ENCODE assay signal across 25 cellular contexts in genomic region chr13:65594255-65594654, GRCh38.
DNase-seq lines count a peak whose midpoint lies in the region; ATAC-seq and TF ChIP-seq lines count a peak whose summit lies in the region.
"Had no signal": no experiment of that assay in that cellular context is flagged by ENCODE, and none has a peak within 500 bp of the region (broad histone marks: within the 10 kb centered on the region; RNA-seq: fewer than 3 reads in every experiment).

No MANE protein-coding gene starts in this region.

- H3K27me3 ChIP-seq in OCI-LY1 (ENCODE audit: insufficient read depth, low read length), result no peaks in the 10 kb centered on the region
- no peaks in the 10 kb centered on the region for H3K27me3 ChIP-seq in osteoblast (ENCODE audit: insufficient read depth, low read length)
- H3K27me3 ChIP-seq: spleen had no signal

- H3K36me3 ChIP-seq in OCI-LY1 (ENCODE audit: insufficient read depth, low read length), result no peaks in the 10 kb centered on the region
- no peaks in the 10 kb centered on the region for H3K36me3 ChIP-seq in osteoblast (ENCODE audit: insufficient read depth, low read length)
- H3K36me3 ChIP-seq: spleen had no signal

- TF ChIP-seq CTCF in OCI-LY1 (IDR thresholded peaks at IDR 0.05; ENCODE audit: low read length) (no peak), osteoblast (IDR thresholded peaks at IDR 0.05; ENCODE audit: extremely low read depth, low read depth, low read length) (no peak)

- no peaks in the 10 kb centered on the region for H4K20me1 ChIP-seq in OCI-LY1 (ENCODE audit: insufficient read depth, low read length)
- no peaks in the 10 kb centered on the region for H4K20me1 ChIP-seq in osteoblast (ENCODE audit: insufficient read depth, low read length)

- DNase-seq in EH (ENCODE audit: low read depth) (peak; percentile 92), fibroblast of gingiva (ENCODE audit: low read depth) (peak; percentile 5), osteoblast (ENCODE audit: insufficient read length, low spot score, missing footprints) (no peak), NCI-H1105 (lab: John Stamatoyannopoulos, UW) (no peak), UCSD-AML1 (lab: John Stamatoyannopoulos, UW; ENCODE audit: unreplicated experiment) (no peak), MV-4-11 (lab: John Stamatoyannopoulos, UW) (no peak)
- DNase-seq: activated CD4-positive, alpha-beta T cell treated with anti-CD3 and anti-CD28 coated beads, Interleukin-2, amount 50 U/mL, for 1 hour; activated CD8-positive, alpha-beta memory T cell treated with anti-CD3 and anti-CD28 coated beads, Interleukin-2, amount 50 U/mL, for 4 hours; activated gamma-delta T cell; amygdala; CD8-positive, alpha-beta T cell; DMS53; endodermal cell; foreskin melanocyte; left cardiac atrium; NCI-H2029 treated with DMSO at 0.1 percent for 48 hours; NCI-H524 treated with DMSO at 0.1 percent for 48 hours; psoas muscle; SHP77; spleen; substantia nigra had no signal

- peak overlapping the region; percentile 80 for H2AFZ ChIP-seq in OCI-LY1 (ENCODE audit: low read length)
- H2AFZ ChIP-seq in osteoblast (ENCODE audit: low read length), result no peak overlapping the region

- no peaks in the 10 kb centered on the region for H3K9me2 ChIP-seq in OCI-LY1 (ENCODE audit: low read depth, low read length)

- H3K9me3 ChIP-seq in OCI-LY1 (ENCODE audit: low read length), result no peaks in the 10 kb centered on the region
- no peaks in the 10 kb centered on the region for H3K9me3 ChIP-seq in osteoblast (ENCODE audit: low read depth, low read length)
- H3K9me3 ChIP-seq: psoas muscle had no signal

- H3K4me2 ChIP-seq in OCI-LY1 (ENCODE audit: low read length) (no peak overlapping the region), osteoblast (ENCODE audit: insufficient read depth, low read length) (peak overlapping the region; percentile 13)

- H3K79me2 ChIP-seq in OCI-LY1 (ENCODE audit: insufficient read depth, low read length), result no peaks in the 10 kb centered on the region
- no peaks in the 10 kb centered on the region for H3K79me2 ChIP-seq in osteoblast (ENCODE audit: insufficient read depth, low read length)

- no peak for ATAC-seq in GM21786 (IDR thresholded peaks at IDR 0.05; ENCODE audit: unreplicated experiment)
- ATAC-seq: CD8-positive, alpha-beta T cell; natural killer cell treated with Interleukin-12 subunit alpha and Interleukin-12 subunit beta and Interleukin-15 and Interleukin-18, amount 100 ng/mL, for 72 hours; psoas muscle had no signal

- H3K27ac ChIP-seq in OCI-LY1 (ENCODE audit: low read depth, low read length, poor library complexity, severe bottlenecking) (no peak overlapping the region), osteoblast (ENCODE audit: low read depth, low read length) (no peak overlapping the region)
- H3K27ac ChIP-seq: psoas muscle, spleen, VCaP had no signal

- peaks cover 6% of the 10 kb centered on the region for H3K4me1 ChIP-seq in OCI-LY1 (ENCODE audit: insufficient read depth, low read length, severe bottlenecking)
- peaks cover 21% of the 10 kb centered on the region for H3K4me1 ChIP-seq in osteoblast (ENCODE audit: insufficient read depth, low read length)
- H3K4me1 ChIP-seq: psoas muscle, spleen had no signal

- H3K9ac ChIP-seq in OCI-LY1 (ENCODE audit: low read length), result no peak overlapping the region

- no peak overlapping the region for H3K4me3 ChIP-seq in OCI-LY1 (ENCODE audit: low read depth, low read length, poor library complexity, severe bottlenecking)
- H3K4me3 ChIP-seq in osteoblast (ENCODE audit: insufficient read depth, low read length), result no peak overlapping the region
- H3K4me3 ChIP-seq: psoas muscle, spleen had no signal

- H3F3A ChIP-seq in OCI-LY1 (ENCODE audit: insufficient read depth, low read length), result no peaks in the 10 kb centered on the region

Comparison
In these comparisons a context has a peak if more than half of its experiments do, and no peak if none do; other contexts are left out.
1. DNase-seq: peak in EH (single experiment) and fibroblast of gingiva (single experiment); none in osteoblast (single experiment), NCI-H1105 (single experiment), UCSD-AML1 (single experiment) and MV-4-11 (single experiment).